31 cellular contexts compared by ENCODE assay signal in the genomic region with DNA sequence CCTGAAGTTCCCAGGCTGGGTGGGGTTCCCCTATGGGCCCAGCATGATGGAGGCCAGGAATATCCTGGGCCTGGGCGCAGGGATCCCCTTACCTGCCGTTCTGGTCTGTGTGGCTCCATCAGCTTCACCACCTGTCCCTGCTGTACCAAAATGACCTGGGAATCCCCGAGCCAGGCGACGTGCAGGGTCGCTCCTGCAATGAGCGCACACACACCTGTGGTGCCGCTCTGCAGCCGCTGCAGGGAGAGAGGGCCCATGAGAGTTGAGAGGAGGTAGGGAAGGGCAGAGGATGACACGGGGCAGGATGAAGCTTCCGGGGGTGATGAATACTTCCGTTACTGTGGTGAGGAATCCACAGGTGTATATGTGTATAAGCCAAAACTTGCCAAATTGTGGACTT.
"Had no signal": no experiment of that assay in that cellular context is flagged by ENCODE, and none has a peak within 500 bp of the region (broad histone marks: within the 10 kb centered on the region; RNA-seq: fewer than 3 reads in every experiment).

No MANE protein-coding gene starts in this region.

- H3K9me3 ChIP-seq: adrenal gland, body of pancreas, esophagus squamous epithelium, gastroesophageal sphincter had no signal

- H3K4me3 ChIP-seq: adrenal gland, body of pancreas, esophagus squamous epithelium, gastroesophageal sphincter had no signal

- DNase-seq: activated CD4-positive, alpha-beta memory T cell treated with anti-CD3 and anti-CD28 coated beads for 36 hours; activated CD4-positive, alpha-beta T cell treated with anti-CD3 and anti-CD28 coated beads for 36 hours; activated CD4-positive, alpha-beta T cell treated with anti-CD3 and anti-CD28 coated beads, Interleukin-2, amount 10 ng/mL, durations not matched to agents 24 days and 14 days; activated CD4-positive, CD25-positive, alpha-beta regulatory T cell; activated CD4-positive, CD25-positive, alpha-beta regulatory T cell treated with anti-CD3 and anti-CD28 coated beads, Interleukin-2, amount 50 U/mL, for 72 hours; activated CD8-positive, alpha-beta memory T cell treated with anti-CD3 and anti-CD28 coated beads, Interleukin-2, amount 10 ng/mL, durations not matched to agents 7 days and 5 days; activated CD8-positive, alpha-beta memory T cell treated with anti-CD3 and anti-CD28 coated beads, Interleukin-2, amount 50 U/mL, for 4 hours; activated CD8-positive, alpha-beta T cell treated with anti-CD3 and anti-CD28 coated beads, Interleukin-2, amount 10 ng/mL, durations not matched to agents 7 days and 5 days; activated effector memory CD4-positive, alpha-beta T cell treated with anti-CD3 and anti-CD28 coated beads, Interleukin-2, amount 50 U/mL, for 16 hours; activated naive CD4-positive, alpha-beta T cell treated with anti-CD3 and anti-CD28 coated beads for 36 hours; activated naive CD8-positive, alpha-beta T cell treated with anti-CD3 and anti-CD28 coated beads for 36 hours; activated naive CD8-positive, alpha-beta T cell treated with anti-CD3 and anti-CD28 coated beads, Interleukin-2, amount 50 U/mL, for 24 hours; activated T-cell treated with anti-CD3 and anti-CD28 coated beads, Interleukin-2, amount 50 U/mL, for 1 hour; activated T-cell treated with anti-CD3 and anti-CD28 coated beads, Interleukin-2, amount 50 U/mL, for 48 hours; adrenal gland; amygdala; aorta; body of pancreas; caudate nucleus; cortex of kidney; dermis blood vessel endothelial cell; effector CD4-positive, alpha-beta T cell; effector memory CD8-positive, alpha-beta T cell; esophagus squamous epithelium; foreskin melanocyte; T-helper 2 cell had no signal

- H3K4me1 Mint-ChIP-seq: activated CD4-positive, alpha-beta T cell treated with anti-CD3 and anti-CD28 coated beads for 36 hours; activated CD4-positive, alpha-beta T cell treated with anti-CD3 and anti-CD28 coated beads, Interleukin-2, amount 10 ng/mL, durations not matched to agents 24 days and 14 days; activated CD8-positive, alpha-beta memory T cell treated with anti-CD3 and anti-CD28 coated beads, Interleukin-2, amount 10 ng/mL, durations not matched to agents 7 days and 5 days; activated naive CD4-positive, alpha-beta T cell treated with anti-CD3 and anti-CD28 coated beads, Interleukin-2, amount 50 U/mL, for 24 hours; activated naive CD8-positive, alpha-beta T cell treated with anti-CD3 and anti-CD28 coated beads for 36 hours; activated naive CD8-positive, alpha-beta T cell treated with anti-CD3 and anti-CD28 coated beads, Interleukin-2, amount 50 U/mL, for 24 hours had no signal

- H3K4me3 Mint-ChIP-seq: activated CD4-positive, alpha-beta memory T cell treated with anti-CD3 and anti-CD28 coated beads for 36 hours; activated CD4-positive, alpha-beta T cell treated with anti-CD3 and anti-CD28 coated beads for 36 hours; activated CD4-positive, alpha-beta T cell treated with anti-CD3 and anti-CD28 coated beads, Interleukin-2, amount 10 ng/mL, durations not matched to agents 24 days and 14 days; activated CD8-positive, alpha-beta memory T cell treated with anti-CD3 and anti-CD28 coated beads, Interleukin-2, amount 10 ng/mL, durations not matched to agents 7 days and 5 days; activated CD8-positive, alpha-beta T cell treated with anti-CD3 and anti-CD28 coated beads, Interleukin-2, amount 10 ng/mL, durations not matched to agents 7 days and 5 days; activated naive CD4-positive, alpha-beta T cell treated with anti-CD3 and anti-CD28 coated beads for 36 hours; activated naive CD4-positive, alpha-beta T cell treated with anti-CD3 and anti-CD28 coated beads, Interleukin-2, amount 50 U/mL, for 24 hours; activated naive CD8-positive, alpha-beta T cell treated with anti-CD3 and anti-CD28 coated beads for 36 hours; activated naive CD8-positive, alpha-beta T cell treated with anti-CD3 and anti-CD28 coated beads, Interleukin-2, amount 50 U/mL, for 24 hours; activated T-helper 1 cell treated with anti-CD3 and anti-CD28 coated beads, Interleukin-12 subunit alpha, Interleukin-12 subunit beta, Interleukin-2, Interleukin-4 antibody, amounts not matched to agents 30 ng/mL and 10 ng/mL and 1 ng/mL, durations not matched to agents 14 hours and 24 hours and 36 hours; effector memory CD8-positive, alpha-beta T cell had no signal

- H3K27ac ChIP-seq: adrenal gland, body of pancreas, epithelial cell of prostate, esophagus squamous epithelium, gastroesophageal sphincter had no signal

- H3K9me3 Mint-ChIP-seq: activated CD4-positive, alpha-beta memory T cell treated with anti-CD3 and anti-CD28 coated beads for 36 hours; activated CD4-positive, alpha-beta T cell treated with anti-CD3 and anti-CD28 coated beads, Interleukin-2, amount 10 ng/mL, durations not matched to agents 24 days and 14 days; activated naive CD4-positive, alpha-beta T cell treated with anti-CD3 and anti-CD28 coated beads for 36 hours; activated naive CD4-positive, alpha-beta T cell treated with anti-CD3 and anti-CD28 coated beads, Interleukin-2, amount 50 U/mL, for 24 hours; activated naive CD8-positive, alpha-beta T cell treated with anti-CD3 and anti-CD28 coated beads for 36 hours; activated naive CD8-positive, alpha-beta T cell treated with anti-CD3 and anti-CD28 coated beads, Interleukin-2, amount 50 U/mL, for 24 hours; activated T-helper 1 cell treated with anti-CD3 and anti-CD28 coated beads, Interleukin-12 subunit alpha, Interleukin-12 subunit beta, Interleukin-2, Interleukin-4 antibody, amounts not matched to agents 30 ng/mL and 10 ng/mL and 1 ng/mL, durations not matched to agents 14 hours and 24 hours and 36 hours; activated T-helper 2 cell treated with anti-CD3 and anti-CD28 coated beads, Interferon-gamma antibody, Interleukin-2, Interleukin-4, amounts not matched to agents 10 μg/mL and 5 μg/mL and 100 μg/mL, durations not matched to agents 14 hours and 24 hours and 36 hours; effector memory CD8-positive, alpha-beta T cell had no signal

- H3K36me3 Mint-ChIP-seq: activated CD8-positive, alpha-beta memory T cell treated with anti-CD3 and anti-CD28 coated beads, Interleukin-2, amount 10 ng/mL, durations not matched to agents 7 days and 5 days had no signal

- H3K27me3 Mint-ChIP-seq: activated CD4-positive, alpha-beta memory T cell treated with anti-CD3 and anti-CD28 coated beads for 36 hours; activated CD4-positive, alpha-beta T cell treated with anti-CD3 and anti-CD28 coated beads for 36 hours; activated CD4-positive, alpha-beta T cell treated with anti-CD3 and anti-CD28 coated beads, Interleukin-2, amount 10 ng/mL, durations not matched to agents 24 days and 14 days; activated CD8-positive, alpha-beta memory T cell treated with anti-CD3 and anti-CD28 coated beads, Interleukin-2, amount 10 ng/mL, durations not matched to agents 7 days and 5 days; activated naive CD4-positive, alpha-beta T cell treated with anti-CD3 and anti-CD28 coated beads, Interleukin-2, amount 50 U/mL, for 24 hours; activated naive CD8-positive, alpha-beta T cell treated with anti-CD3 and anti-CD28 coated beads for 36 hours; activated naive CD8-positive, alpha-beta T cell treated with anti-CD3 and anti-CD28 coated beads, Interleukin-2, amount 50 U/mL, for 24 hours; effector memory CD8-positive, alpha-beta T cell had no signal

- H3K27ac Mint-ChIP-seq: activated CD4-positive, alpha-beta memory T cell treated with anti-CD3 and anti-CD28 coated beads for 36 hours; activated CD4-positive, alpha-beta T cell treated with anti-CD3 and anti-CD28 coated beads for 36 hours; activated CD4-positive, alpha-beta T cell treated with anti-CD3 and anti-CD28 coated beads, Interleukin-2, amount 10 ng/mL, durations not matched to agents 24 days and 14 days; activated CD8-positive, alpha-beta memory T cell treated with anti-CD3 and anti-CD28 coated beads, Interleukin-2, amount 10 ng/mL, durations not matched to agents 7 days and 5 days; activated CD8-positive, alpha-beta T cell treated with anti-CD3 and anti-CD28 coated beads, Interleukin-2, amount 10 ng/mL, durations not matched to agents 7 days and 5 days; activated naive CD4-positive, alpha-beta T cell treated with anti-CD3 and anti-CD28 coated beads for 36 hours; activated naive CD4-positive, alpha-beta T cell treated with anti-CD3 and anti-CD28 coated beads, Interleukin-2, amount 50 U/mL, for 24 hours; activated naive CD8-positive, alpha-beta T cell treated with anti-CD3 and anti-CD28 coated beads for 36 hours; activated naive CD8-positive, alpha-beta T cell treated with anti-CD3 and anti-CD28 coated beads, Interleukin-2, amount 50 U/mL, for 24 hours; activated T-helper 1 cell treated with anti-CD3 and anti-CD28 coated beads, Interleukin-12 subunit alpha, Interleukin-12 subunit beta, Interleukin-2, Interleukin-4 antibody, amounts not matched to agents 30 ng/mL and 10 ng/mL and 1 ng/mL, durations not matched to agents 14 hours and 24 hours and 36 hours; activated T-helper 2 cell treated with anti-CD3 and anti-CD28 coated beads, Interferon-gamma antibody, Interleukin-2, Interleukin-4, amounts not matched to agents 10 μg/mL and 5 μg/mL and 100 μg/mL, durations not matched to agents 14 hours and 24 hours and 36 hours; effector memory CD8-positive, alpha-beta T cell had no signal

- H3K27me3 ChIP-seq: adrenal gland, body of pancreas, esophagus squamous epithelium, gastroesophageal sphincter had no signal
